ENCODE assay signal across 16 cellular contexts in genomic region chr17:69423450-69423849, GRCh38. TPM values are rescaled to one million over a fixed set of nuclear protein-coding genes. Genes with fewer than 3 reads are reported as not detected.
DNase-seq lines count a peak whose midpoint lies in the region; ATAC-seq and TF ChIP-seq lines count a peak whose summit lies in the region.
"Had no signal": no experiment of that assay in that cellular context is flagged by ENCODE, and none has a peak within 500 bp of the region (broad histone marks: within the 10 kb centered on the region; RNA-seq: fewer than 3 reads in every experiment).

No MANE protein-coding gene starts in this region.

- H3K27ac Mint-ChIP-seq in activated CD8-positive, alpha-beta memory T cell treated with anti-CD3 and anti-CD28 coated beads, Interleukin-2, amount 10 ng/mL, durations not matched to agents 7 days and 5 days: peak overlapping the region; percentile 80
- peak overlapping the region; percentile 79 for H3K27ac Mint-ChIP-seq in activated naive CD8-positive, alpha-beta T cell treated with anti-CD3 and anti-CD28 coated beads for 36 hours
- H3K27ac Mint-ChIP-seq: HFFc6 had no signal

- H3K4me1 ChIP-seq in left ventricle myocardium inferior: no peaks in the 10 kb centered on the region

- H3K27me3 Mint-ChIP-seq in activated CD8-positive, alpha-beta memory T cell treated with anti-CD3 and anti-CD28 coated beads, Interleukin-2, amount 10 ng/mL, durations not matched to agents 7 days and 5 days: no peaks in the 10 kb centered on the region
- H3K27me3 Mint-ChIP-seq in activated naive CD8-positive, alpha-beta T cell treated with anti-CD3 and anti-CD28 coated beads for 36 hours: no peaks in the 10 kb centered on the region

- H3K27ac ChIP-seq in left ventricle myocardium inferior (replicated peaks): no peak overlapping the region
- H3K27ac ChIP-seq: A549, pancreas, WERI-Rb-1 had no signal

- H3K9me3 Mint-ChIP-seq in activated CD8-positive, alpha-beta memory T cell treated with anti-CD3 and anti-CD28 coated beads, Interleukin-2, amount 10 ng/mL, durations not matched to agents 7 days and 5 days (ENCODE audit: low read depth): no peaks in the 10 kb centered on the region
- no peaks in the 10 kb centered on the region for H3K9me3 Mint-ChIP-seq in activated naive CD8-positive, alpha-beta T cell treated with anti-CD3 and anti-CD28 coated beads for 36 hours

- TF ChIP-seq CTCF in left ventricle myocardium inferior (IDR thresholded peaks at IDR 0.05; ENCODE audit: borderline replicate concordance): no peak

- intact Hi-C loops in left ventricle myocardium inferior (cut with micrococcal nuclease): no loop called here

- peaks cover 43% of the 10 kb centered on the region for H3K4me1 Mint-ChIP-seq in activated CD8-positive, alpha-beta memory T cell treated with anti-CD3 and anti-CD28 coated beads, Interleukin-2, amount 10 ng/mL, durations not matched to agents 7 days and 5 days
- H3K4me1 Mint-ChIP-seq in activated naive CD8-positive, alpha-beta T cell treated with anti-CD3 and anti-CD28 coated beads for 36 hours: peaks cover 54% of the 10 kb centered on the region

- peak overlapping the region; percentile 1 for H3K4me3 Mint-ChIP-seq in activated CD8-positive, alpha-beta memory T cell treated with anti-CD3 and anti-CD28 coated beads, Interleukin-2, amount 10 ng/mL, durations not matched to agents 7 days and 5 days
- peak overlapping the region; percentile 60 for H3K4me3 Mint-ChIP-seq in activated naive CD8-positive, alpha-beta T cell treated with anti-CD3 and anti-CD28 coated beads for 36 hours
- H3K4me3 Mint-ChIP-seq: HFFc6 had no signal

- H3K36me3 Mint-ChIP-seq in activated CD8-positive, alpha-beta memory T cell treated with anti-CD3 and anti-CD28 coated beads, Interleukin-2, amount 10 ng/mL, durations not matched to agents 7 days and 5 days: peaks cover 13% of the 10 kb centered on the region
- peaks cover 4% of the 10 kb centered on the region for H3K36me3 Mint-ChIP-seq in activated naive CD8-positive, alpha-beta T cell treated with anti-CD3 and anti-CD28 coated beads for 36 hours

- no peaks in the 10 kb centered on the region for H3K36me3 ChIP-seq in left ventricle myocardium inferior
- H3K36me3 ChIP-seq: pancreas, WERI-Rb-1 had no signal

- ATAC-seq in activated CD8-positive, alpha-beta memory T cell treated with anti-CD3 and anti-CD28 coated beads, Interleukin-2, amount 10 ng/mL, durations not matched to agents 7 days and 5 days: peak; percentile 86
- ATAC-seq in SK-N-SH treated with all-trans-retinoic acid at 6 μM for 48 hours (peak; percentile 68), HG03354 (IDR thresholded peaks at IDR 0.05; ENCODE audit: poor library complexity, severe bottlenecking, unreplicated experiment) (no peak)
- ATAC-seq: A549, HepG2, pancreas had no signal

- CTCF ChIA-PET in activated CD8-positive, alpha-beta memory T cell treated with anti-CD3 and anti-CD28 coated beads, Interleukin-2, amount 10 ng/mL, durations not matched to agents 7 days and 5 days (lab: Charles Lee): interaction anchor here (0.7 to 4.3 kb wide), 3 partner anchors 9 to 99 kb away, joined by 3 to 16 read pairs (median 4); partner anchors contain the start of gene MAP2K6

- DNase-seq in activated CD8-positive, alpha-beta memory T cell treated with anti-CD3 and anti-CD28 coated beads, Interleukin-2, amount 10 ng/mL, durations not matched to agents 7 days and 5 days: peak; percentile 53
- DNase-seq in activated CD8-positive, alpha-beta memory T cell treated with anti-CD3 and anti-CD28 coated beads for 24 hours: no peak
- peak; percentile 14 for DNase-seq in activated naive CD8-positive, alpha-beta T cell treated with anti-CD3 and anti-CD28 coated beads for 36 hours
- peak; percentile 75 for DNase-seq in pulmonary artery endothelial cell (ENCODE audit: low read depth, low spot score)
- DNase-seq in left ventricle myocardium inferior: no peak
- no peak for DNase-seq in AML-193 (lab: John Stamatoyannopoulos, UW)
- DNase-seq: HFFc6; NCI-H2029; NCI-H526 treated with DMSO at 0.1 percent for 48 hours; pancreas; stimulated activated CD4-positive, alpha-beta T cell treated with anti-CD3 and anti-CD28 coated beads, Interleukin-4, amount 100 ng/mL, for 24 hours; WERI-Rb-1 had no signal

- H3K27me3 ChIP-seq in left ventricle myocardium inferior (ENCODE audit: low read depth): no peaks in the 10 kb centered on the region
- H3K27me3 ChIP-seq: pancreas had no signal

- H3K9me3 ChIP-seq in left ventricle myocardium inferior (replicated peaks): no peaks in the 10 kb centered on the region
- H3K9me3 ChIP-seq: A549, pancreas had no signal

- no peak overlapping the region for H3K4me3 ChIP-seq in left ventricle myocardium inferior
- H3K4me3 ChIP-seq: A549, pancreas had no signal

TF ChIP-seq in SK-N-SH treated with all-trans-retinoic acid at 6 μM for 48 hours, 23 proteins besides CTCF, POLR2A, EP300 and RAD21 (continues in another document):
- TF ChIP-seq OSR1 (CRISPR knock-in tag; IDR thresholded peaks at IDR 0.05) (no peak), ZNF70 (CRISPR knock-in tag; IDR thresholded peaks at IDR 0.05) (no peak), RARB (CRISPR knock-in tag; IDR thresholded peaks at IDR 0.05) (no peak), ZNF565 (CRISPR knock-in tag; conservative IDR thresholded peaks at IDR 0.05; ENCODE audit: low read depth) (no peak), PATZ1 (CRISPR knock-in tag; IDR thresholded peaks at IDR 0.05; ENCODE audit: borderline replicate concordance) (no peak), POU6F1 (CRISPR knock-in tag; IDR thresholded peaks at IDR 0.05; ENCODE audit: borderline replicate concordance, low read depth) (no peak), ZFP30 (CRISPR knock-in tag; IDR thresholded peaks at IDR 0.05) (no peak), TOX (CRISPR knock-in tag; IDR thresholded peaks at IDR 0.05; ENCODE audit: borderline replicate concordance) (no peak), CSRNP3 (CRISPR knock-in tag; IDR thresholded peaks at IDR 0.05) (no peak)

RNA-seq across cellular contexts. Expression of gene MAP2K6, which starts 9.0 kb away (rescaled TPM):
- 1 to 10 TPM; 6.3 to 8.8 TPM for total RNA-seq in activated CD8-positive, alpha-beta memory T cell treated with anti-CD3 and anti-CD28 coated beads, Interleukin-2, amount 10 ng/mL, durations not matched to agents 7 days and 5 days
- 1 to 10 TPM; 2.7 to 2.9 TPM for total RNA-seq in activated naive CD8-positive, alpha-beta T cell treated with anti-CD3 and anti-CD28 coated beads for 36 hours
- total RNA-seq in pulmonary artery endothelial cell (2.0 and 5.2 TPM in 2 replicates), left ventricle myocardium inferior (2.0 TPM)

Comparison
In these comparisons a context has a peak if more than half of its experiments do, and no peak if none do; other contexts are left out.
1. DNase-seq: peak in activated CD8-positive, alpha-beta memory T cell treated with anti-CD3 and anti-CD28 coated beads, Interleukin-2, amount 10 ng/mL, durations not matched to agents 7 days and 5 days (single experiment), activated naive CD8-positive, alpha-beta T cell treated with anti-CD3 and anti-CD28 coated beads for 36 hours (single experiment) and pulmonary artery endothelial cell (single experiment); none in activated CD8-positive, alpha-beta memory T cell treated with anti-CD3 and anti-CD28 coated beads for 24 hours (single experiment), left ventricle myocardium inferior (single experiment) and AML-193 (0 of 2).